Comparison of ENCODE assay signal across 12 cellular contexts in genomic region chr1:182677393-182678098, GRCh38. TPM values are rescaled to one million over a fixed set of nuclear protein-coding genes. Genes with fewer than 3 reads are reported as not detected.
DNase-seq lines count a peak whose midpoint lies in the region; ATAC-seq and TF ChIP-seq lines count a peak whose summit lies in the region.
"Had no signal": no experiment of that assay in that cellular context is flagged by ENCODE, and none has a peak within 500 bp of the region (broad histone marks: within the 10 kb centered on the region; RNA-seq: fewer than 3 reads in every experiment).

No MANE protein-coding gene starts in this region.

- TF ChIP-seq POLR2A in heart left ventricle (IDR thresholded peaks at IDR 0.05) = no peak

- peaks cover 3 to 49% (median 25%) of the 10 kb centered on the region in 12 donors for H3K4me1 ChIP-seq in heart left ventricle

- H3K36me3 ChIP-seq in SU-DHL-6 (ENCODE audit: low read length) (no peaks in the 10 kb centered on the region), heart left ventricle (no peaks in the 10 kb centered on the region)

- H3K27ac ChIP-seq in SU-DHL-6 (ENCODE audit: low read depth, low read length) (peak overlapping the region; percentile 77), heart left ventricle (peak overlapping the region in 3 of 12 donors; percentile 27 to 53 (median 49))

- intact Hi-C loops in heart left ventricle (cut with DNase I) = loop anchor here in 2 of 10 donors (5.0 to 10.0 kb wide), 3 partner anchors 75 to 105 kb away; partner anchors contain the start of gene RGS16 (in 2 of the 2)

- H3K79me2 ChIP-seq in SU-DHL-6 (ENCODE audit: insufficient read depth, low read length) = no peaks in the 10 kb centered on the region

- H3K9me3 ChIP-seq in SU-DHL-6 (ENCODE audit: insufficient read depth, low read length) (no peaks in the 10 kb centered on the region), heart left ventricle (no peaks in the 10 kb centered on the region)

- no peak for TF ChIP-seq CTCF in SU-DHL-6 (IDR thresholded peaks at IDR 0.05; ENCODE audit: insufficient read depth, low read length, poor library complexity, severe bottlenecking)
- no peak for TF ChIP-seq CTCF in heart left ventricle (IDR thresholded peaks at IDR 0.05)

- H3K9ac ChIP-seq in SU-DHL-6 (ENCODE audit: low read length) = peak overlapping the region; percentile 42

- no peak for DNase-seq in dermis blood vessel endothelial cell
- DNase-seq in heart left ventricle = no peak
- DNase-seq in NCI-H1105 (lab: John Stamatoyannopoulos, UW) = no peak
- no peak for DNase-seq in NCI-H2029 treated with DMSO at 0.1 percent for 48 hours (lab: John Stamatoyannopoulos, UW)
- DNase-seq: activated gamma-delta T cell; cortex of kidney; DND-41; stimulated activated CD4-positive, alpha-beta T cell treated with anti-CD3 and anti-CD28 coated beads, Interleukin-15, amount 100 ng/mL, for 24 hours had no signal

- WGBS in heart left ventricle, 4 donors = 64 to 73% (median 70%) methylated on average over 5 of the region's 5 CpGs

- H3K4me2 ChIP-seq in SU-DHL-6 (ENCODE audit: low read depth, low read length, poor library complexity, severe bottlenecking) = peak overlapping the region; percentile 58

- H3F3A ChIP-seq in SU-DHL-6 (ENCODE audit: insufficient read depth) = peaks cover 27% of the 10 kb centered on the region

- peak; percentile 84 for ATAC-seq in GM18858 (IDR thresholded peaks at IDR 0.05; ENCODE audit: unreplicated experiment)
- ATAC-seq in GM21447 (IDR thresholded peaks at IDR 0.05; ENCODE audit: unreplicated experiment) = peak; percentile 97
- ATAC-seq in HG03108 (IDR thresholded peaks at IDR 0.05; ENCODE audit: unreplicated experiment) = peak; percentile 94
- no peak for ATAC-seq in heart left ventricle

- H3K9me2 ChIP-seq in SU-DHL-6 (replicated peaks; ENCODE audit: insufficient read depth, low read length) = no peaks in the 10 kb centered on the region

- H2AFZ ChIP-seq in SU-DHL-6 (ENCODE audit: low read depth, low read length, severe bottlenecking) = no peak overlapping the region

- H3K27me3 ChIP-seq in SU-DHL-6 (ENCODE audit: low read length) = no peaks in the 10 kb centered on the region
- H3K27me3 ChIP-seq in heart left ventricle = peaks cover 0 to 9% (median 0%) of the 10 kb centered on the region in 9 donors

- H4K20me1 ChIP-seq in SU-DHL-6 (ENCODE audit: low read depth, low read length) = no peaks in the 10 kb centered on the region

- H3K4me3 ChIP-seq in SU-DHL-6 (ENCODE audit: insufficient read depth, low read length, poor library complexity, severe bottlenecking) (peak overlapping the region; percentile 25), heart left ventricle (no peak overlapping the region)

RNA-seq across cellular contexts. Expression of gene RGS8, which starts 6.8 kb away (rescaled TPM):
- total RNA-seq in dermis blood vessel endothelial cell = not detected in 2 replicates
- under 1 TPM in 3 of 9 donors, not detected in 6; 0.05 to 0.23 (median 0.11) TPM for total RNA-seq in heart left ventricle
- polyA plus RNA-seq in heart left ventricle = not detected

Comparison
In these comparisons a context has a peak if more than half of its experiments do, and no peak if none do; other contexts are left out.
1. ATAC-seq: peak in GM18858 (single experiment), GM21447 (single experiment) and HG03108 (single experiment); none in heart left ventricle (0 of 4).